Comparison of ENCODE assay signal across 17 cellular contexts in the genomic region with DNA sequence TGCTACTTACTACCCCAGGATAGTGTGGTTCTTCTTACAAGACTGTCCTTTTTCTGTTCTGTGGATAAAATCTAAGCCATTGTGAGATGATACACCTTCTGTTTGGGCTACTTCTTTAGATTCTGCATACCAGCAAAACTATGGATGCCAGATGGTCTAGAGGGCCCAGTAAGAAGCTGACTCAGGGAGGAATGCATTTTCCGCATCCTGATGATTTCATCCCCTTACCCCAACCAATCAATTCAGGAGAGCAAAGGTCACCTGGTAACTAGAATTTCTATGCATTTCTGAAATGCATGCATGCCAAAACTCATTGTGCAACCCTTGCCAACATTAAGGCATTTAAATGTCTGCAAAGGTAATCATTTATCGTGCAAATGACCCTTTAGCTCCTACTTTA.
A peak's percentile ranks its signal among the peaks of the same experiment; 100 is the strongest.
DNase-seq lines count a peak whose midpoint lies in the region; ATAC-seq lines count a peak whose summit lies in the region.
"Had no signal": no experiment of that assay in that cellular context is flagged by ENCODE, and none has a peak within 500 bp of the region (broad histone marks: within the 10 kb centered on the region; RNA-seq: fewer than 3 reads in every experiment).

No MANE protein-coding gene starts in this region.

- DNase-seq in EL (peak; percentile 56), NCI-H69 (lab: John Stamatoyannopoulos, UW) (peak; percentile 13), iPS-NIHi11 (ENCODE audit: low spot score) (peak; percentile 22), renal cortical epithelial cell (ENCODE audit: low read depth) (peak; percentile 40), inferior parietal cortex (ENCODE audit: extremely low spot score) (no peak), anterior cingulate cortex (lab: John Stamatoyannopoulos, UW) (no peak)
- DNase-seq: CD4-positive, CD25-positive, alpha-beta regulatory T cell; DMS53; GF-D8; H7; MM.1S; NCI-H2029; NCI-H446 treated with DMSO at 0.1 percent for 48 hours; NCI-H526; SHP77 had no signal

- ATAC-seq in HG03571 (IDR thresholded peaks at IDR 0.05; ENCODE audit: unreplicated experiment) = no peak
- ATAC-seq: Panc1 had no signal

Comparison
In these comparisons a context has a peak if more than half of its experiments do, and no peak if none do; other contexts are left out.
1. DNase-seq: peak in EL (single experiment), NCI-H69 (single experiment), iPS-NIHi11 (single experiment) and renal cortical epithelial cell (single experiment); none in inferior parietal cortex (single experiment) and anterior cingulate cortex (0 of 58).